ENCODE assay signal across 34 cellular contexts in genomic region chr7:153472516-153472915, GRCh38.
"Had no signal": no experiment of that assay in that cellular context is flagged by ENCODE, and none has a peak within 500 bp of the region (broad histone marks: within the 10 kb centered on the region; RNA-seq: fewer than 3 reads in every experiment).

No MANE protein-coding gene starts in this region.

- H3K27me3 ChIP-seq: ascending aorta had no signal

- H3K9me3 ChIP-seq: ascending aorta had no signal

- H3K27me3 Mint-ChIP-seq: activated B cell treated with CpG ODN at 0.5 μM for 24 hours; activated CD4-positive, alpha-beta memory T cell treated with anti-CD3 and anti-CD28 coated beads, Interleukin-2, amount 10 ng/mL, durations not matched to agents 7 days and 5 days; activated CD4-positive, alpha-beta T cell treated with anti-CD3 and anti-CD28 coated beads, Interleukin-2, amount 10 ng/mL, durations not matched to agents 7 days and 5 days; activated CD8-positive, alpha-beta memory T cell treated with anti-CD3 and anti-CD28 coated beads, Interleukin-2, amount 10 ng/mL, durations not matched to agents 7 days and 5 days; activated naive CD4-positive, alpha-beta T cell treated with anti-CD3 and anti-CD28 coated beads, Interleukin-2, amount 10 ng/mL, durations not matched to agents 7 days and 5 days; activated naive CD4-positive, alpha-beta T cell treated with anti-CD3 and anti-CD28 coated beads, Interleukin-2, amount 50 U/mL, for 24 hours; activated naive CD8-positive, alpha-beta T cell; activated naive CD8-positive, alpha-beta T cell treated with anti-CD3 and anti-CD28 coated beads, Interleukin-2, amount 10 ng/mL, durations not matched to agents 7 days and 5 days; activated naive CD8-positive, alpha-beta T cell treated with anti-CD3 and anti-CD28 coated beads, Interleukin-2, amount 50 U/mL, for 24 hours; activated T-cell treated with anti-CD3 and anti-CD28 coated beads, Interleukin-2, amount 50 U/mL, for 24 hours had no signal

- H3K4me1 Mint-ChIP-seq: activated B cell treated with CpG ODN at 0.5 μM for 24 hours; activated CD4-positive, alpha-beta memory T cell treated with anti-CD3 and anti-CD28 coated beads, Interleukin-2, amount 10 ng/mL, durations not matched to agents 7 days and 5 days; activated CD4-positive, alpha-beta T cell treated with anti-CD3 and anti-CD28 coated beads, Interleukin-2, amount 10 ng/mL, durations not matched to agents 7 days and 5 days; activated CD8-positive, alpha-beta memory T cell treated with anti-CD3 and anti-CD28 coated beads, Interleukin-2, amount 10 ng/mL, durations not matched to agents 7 days and 5 days; activated naive CD4-positive, alpha-beta T cell treated with anti-CD3 and anti-CD28 coated beads, Interleukin-2, amount 10 ng/mL, durations not matched to agents 7 days and 5 days; activated naive CD4-positive, alpha-beta T cell treated with anti-CD3 and anti-CD28 coated beads, Interleukin-2, amount 50 U/mL, for 24 hours; activated naive CD8-positive, alpha-beta T cell treated with anti-CD3 and anti-CD28 coated beads, Interleukin-2, amount 10 ng/mL, durations not matched to agents 7 days and 5 days; activated naive CD8-positive, alpha-beta T cell treated with anti-CD3 and anti-CD28 coated beads, Interleukin-2, amount 50 U/mL, for 24 hours; brain had no signal

- H3K9me3 Mint-ChIP-seq: activated B cell treated with CpG ODN at 0.5 μM for 24 hours; activated naive CD4-positive, alpha-beta T cell treated with anti-CD3 and anti-CD28 coated beads, Interleukin-2, amount 50 U/mL, for 24 hours had no signal

- H3K36me3 Mint-ChIP-seq: activated CD8-positive, alpha-beta memory T cell treated with anti-CD3 and anti-CD28 coated beads, Interleukin-2, amount 10 ng/mL, durations not matched to agents 7 days and 5 days; activated naive CD4-positive, alpha-beta T cell treated with anti-CD3 and anti-CD28 coated beads, Interleukin-2, amount 10 ng/mL, durations not matched to agents 7 days and 5 days; activated naive CD4-positive, alpha-beta T cell treated with anti-CD3 and anti-CD28 coated beads, Interleukin-2, amount 50 U/mL, for 24 hours; activated naive CD8-positive, alpha-beta T cell; activated naive CD8-positive, alpha-beta T cell treated with anti-CD3 and anti-CD28 coated beads, Interleukin-2, amount 10 ng/mL, durations not matched to agents 7 days and 5 days; brain had no signal

- ATAC-seq: activated CD8-positive, alpha-beta memory T cell treated with anti-CD3 and anti-CD28 coated beads, Interleukin-2, amount 10 ng/mL, durations not matched to agents 7 days and 5 days; activated CD8-positive, alpha-beta T cell treated with anti-CD3 and anti-CD28 coated beads, Interleukin-2, amount 10 ng/mL, durations not matched to agents 7 days and 5 days; activated naive CD8-positive, alpha-beta T cell treated with anti-CD3 and anti-CD28 coated beads, Interleukin-2, amount 50 U/mL, for 24 hours had no signal

- H3K27ac Mint-ChIP-seq: activated B cell treated with CpG ODN at 0.5 μM for 24 hours; activated CD4-positive, alpha-beta memory T cell treated with anti-CD3 and anti-CD28 coated beads, Interleukin-2, amount 10 ng/mL, durations not matched to agents 7 days and 5 days; activated CD4-positive, alpha-beta T cell treated with anti-CD3 and anti-CD28 coated beads, Interleukin-2, amount 10 ng/mL, durations not matched to agents 7 days and 5 days; activated CD8-positive, alpha-beta memory T cell treated with anti-CD3 and anti-CD28 coated beads, Interleukin-2, amount 10 ng/mL, durations not matched to agents 7 days and 5 days; activated CD8-positive, alpha-beta T cell treated with anti-CD3 and anti-CD28 coated beads, Interleukin-2, amount 10 ng/mL, durations not matched to agents 7 days and 5 days; activated naive CD4-positive, alpha-beta T cell treated with anti-CD3 and anti-CD28 coated beads, Interleukin-2, amount 10 ng/mL, durations not matched to agents 7 days and 5 days; activated naive CD4-positive, alpha-beta T cell treated with anti-CD3 and anti-CD28 coated beads, Interleukin-2, amount 50 U/mL, for 24 hours; activated naive CD8-positive, alpha-beta T cell; activated naive CD8-positive, alpha-beta T cell treated with anti-CD3 and anti-CD28 coated beads, Interleukin-2, amount 10 ng/mL, durations not matched to agents 7 days and 5 days; activated naive CD8-positive, alpha-beta T cell treated with anti-CD3 and anti-CD28 coated beads, Interleukin-2, amount 50 U/mL, for 24 hours; activated T-cell treated with anti-CD3 and anti-CD28 coated beads, Interleukin-2, amount 50 U/mL, for 24 hours; activated T-helper 2 cell treated with anti-CD3 and anti-CD28 coated beads, Interferon-gamma antibody, Interleukin-2, Interleukin-4, amounts not matched to agents 10 μg/mL and 5 μg/mL and 100 μg/mL, durations not matched to agents 14 hours and 24 hours and 36 hours; T-helper 1 cell treated with Interleukin-12 subunit alpha and Interleukin-12 subunit beta and Interleukin-4 antibody, amounts not matched to agents 30 μg/mL and 1 μg/mL, for 36 hours; T-helper 2 cell treated with Interferon-gamma antibody and Interleukin-4, amounts not matched to agents 5 μg/mL and 100 μg/mL, for 36 hours had no signal

- FAIRE-seq: TTC549 had no signal

- H3K4me3 ChIP-seq: ascending aorta had no signal

- H3K27ac ChIP-seq: ascending aorta, VCaP had no signal

- H3K4me1 ChIP-seq: ascending aorta had no signal

- H3K4me3 Mint-ChIP-seq: activated B cell treated with CpG ODN at 0.5 μM for 24 hours; activated CD4-positive, alpha-beta memory T cell treated with anti-CD3 and anti-CD28 coated beads, Interleukin-2, amount 10 ng/mL, durations not matched to agents 7 days and 5 days; activated CD4-positive, alpha-beta T cell treated with anti-CD3 and anti-CD28 coated beads, Interleukin-2, amount 10 ng/mL, durations not matched to agents 7 days and 5 days; activated CD8-positive, alpha-beta memory T cell treated with anti-CD3 and anti-CD28 coated beads, Interleukin-2, amount 10 ng/mL, durations not matched to agents 7 days and 5 days; activated CD8-positive, alpha-beta T cell treated with anti-CD3 and anti-CD28 coated beads, Interleukin-2, amount 10 ng/mL, durations not matched to agents 7 days and 5 days; activated naive CD4-positive, alpha-beta T cell treated with anti-CD3 and anti-CD28 coated beads, Interleukin-2, amount 10 ng/mL, durations not matched to agents 7 days and 5 days; activated naive CD4-positive, alpha-beta T cell treated with anti-CD3 and anti-CD28 coated beads, Interleukin-2, amount 50 U/mL, for 24 hours; activated naive CD8-positive, alpha-beta T cell; activated naive CD8-positive, alpha-beta T cell treated with anti-CD3 and anti-CD28 coated beads, Interleukin-2, amount 10 ng/mL, durations not matched to agents 7 days and 5 days; activated naive CD8-positive, alpha-beta T cell treated with anti-CD3 and anti-CD28 coated beads, Interleukin-2, amount 50 U/mL, for 24 hours; activated T-cell treated with anti-CD3 and anti-CD28 coated beads, Interleukin-2, amount 50 U/mL, for 24 hours; brain; T-helper 1 cell treated with Interleukin-12 subunit alpha and Interleukin-12 subunit beta and Interleukin-4 antibody, amounts not matched to agents 30 μg/mL and 1 μg/mL, for 36 hours; T-helper 2 cell treated with Interferon-gamma antibody and Interleukin-4, amounts not matched to agents 5 μg/mL and 100 μg/mL, for 36 hours had no signal

- H3K36me3 ChIP-seq: ascending aorta had no signal

- DNase-seq: activated B cell treated with CpG ODN at 0.5 μM for 24 hours; activated CD4-positive, alpha-beta memory T cell treated with anti-CD3 and anti-CD28 coated beads, Interleukin-2, amount 10 ng/mL, durations not matched to agents 7 days and 5 days; activated CD4-positive, alpha-beta T cell treated with anti-CD3 and anti-CD28 coated beads for 48 hours; activated CD4-positive, alpha-beta T cell treated with anti-CD3 and anti-CD28 coated beads, Interleukin-2, amount 10 ng/mL, durations not matched to agents 7 days and 5 days; activated CD4-positive, alpha-beta T cell treated with anti-CD3 and anti-CD28 coated beads, Interleukin-2, amount 50 U/mL, for 48 hours; activated CD4-positive, CD25-positive, alpha-beta regulatory T cell treated with anti-CD3 and anti-CD28 coated beads, Interleukin-2, amount 50 U/mL, for 72 hours; activated CD8-positive, alpha-beta memory T cell treated with anti-CD3 and anti-CD28 coated beads for 24 hours; activated CD8-positive, alpha-beta memory T cell treated with anti-CD3 and anti-CD28 coated beads, Interleukin-2, amount 10 ng/mL, durations not matched to agents 7 days and 5 days; activated CD8-positive, alpha-beta memory T cell treated with anti-CD3 and anti-CD28 coated beads, Interleukin-2, amount 50 U/mL, for 48 hours; activated CD8-positive, alpha-beta T cell treated with anti-CD3 and anti-CD28 coated beads, Interleukin-2, amount 10 ng/mL, durations not matched to agents 7 days and 5 days; activated effector memory CD4-positive, alpha-beta T cell treated with Interleukin-2 at 50 U/mL for 16 hours; activated gamma-delta T cell; activated naive CD4-positive, alpha-beta T cell treated with anti-CD3 and anti-CD28 coated beads, Interleukin-2, amount 10 ng/mL, durations not matched to agents 7 days and 5 days; activated naive CD4-positive, alpha-beta T cell treated with Interleukin-2 at 50 U/mL for 16 hours; activated naive CD8-positive, alpha-beta T cell treated with anti-CD3 and anti-CD28 coated beads, Interleukin-2, amount 10 ng/mL, durations not matched to agents 7 days and 5 days; activated naive CD8-positive, alpha-beta T cell treated with anti-CD3 and anti-CD28 coated beads, Interleukin-2, amount 50 U/mL, for 24 hours; activated T-cell treated with anti-CD3 and anti-CD28 coated beads, Interleukin-2, amount 50 U/mL, for 24 hours; activated T-cell treated with anti-CD3 and anti-CD28 coated beads, Interleukin-2, amount 50 U/mL, for 48 hours; amygdala; anterior cingulate cortex; central memory CD4-positive, alpha-beta T cell; SW 1271; T-helper 1 cell; T-helper 2 cell; T-helper 9 cell had no signal
